1 cellular context compared by ENCODE assay signal in the genomic region with DNA sequence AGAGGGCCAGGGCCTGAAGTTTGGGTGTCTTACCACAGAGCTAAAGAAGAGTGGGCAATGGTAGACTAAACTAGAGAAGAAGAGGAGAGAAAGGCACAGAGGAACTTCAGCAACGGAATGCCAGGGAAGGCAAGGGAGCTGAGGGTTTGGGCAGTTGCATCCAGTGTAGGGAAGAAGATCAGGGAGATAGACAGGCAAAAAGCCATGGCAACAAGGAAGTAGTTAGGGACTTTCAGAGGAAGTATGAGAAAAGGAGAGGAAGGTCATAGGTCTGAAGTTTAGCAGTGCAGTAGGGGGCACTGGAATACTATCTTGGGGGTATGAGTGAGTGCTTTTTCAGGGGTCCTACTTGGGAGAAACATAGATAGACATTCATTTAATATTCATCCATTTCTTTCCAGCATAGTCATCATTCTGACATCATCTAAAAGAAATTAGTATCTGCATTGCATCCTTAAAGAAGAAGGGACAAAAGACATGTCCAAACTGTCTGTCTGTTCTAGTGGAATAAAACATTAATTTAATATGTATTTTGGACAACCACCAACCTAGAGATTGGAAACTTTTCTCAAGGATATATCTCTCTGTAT.
TF ChIP-seq lines count a peak whose summit lies in the region.

No MANE protein-coding gene starts in this region.

TF ChIP-seq in WTC11, 78 proteins besides CTCF, POLR2A, EP300 and RAD21 (continued from another document):
- TF ChIP-seq, protein P1, sequence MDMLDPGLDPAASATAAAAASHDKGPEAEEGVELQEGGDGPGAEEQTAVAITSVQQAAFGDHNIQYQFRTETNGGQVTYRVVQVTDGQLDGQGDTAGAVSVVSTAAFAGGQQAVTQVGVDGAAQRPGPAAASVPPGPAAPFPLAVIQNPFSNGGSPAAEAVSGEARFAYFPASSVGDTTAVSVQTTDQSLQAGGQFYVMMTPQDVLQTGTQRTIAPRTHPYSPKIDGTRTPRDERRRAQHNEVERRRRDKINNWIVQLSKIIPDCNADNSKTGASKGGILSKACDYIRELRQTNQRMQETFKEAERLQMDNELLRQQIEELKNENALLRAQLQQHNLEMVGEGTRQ (CRISPR knock-in tag; IDR thresholded peaks at IDR 0.05) = no peak
- TF ChIP-seq GABPB1 (CRISPR knock-in tag; IDR thresholded peaks at IDR 0.05) = no peak
- no peak for TF ChIP-seq ZNF671 (CRISPR knock-in tag; IDR thresholded peaks at IDR 0.05)
- no peak for TF ChIP-seq TCF7 (CRISPR knock-in tag; IDR thresholded peaks at IDR 0.05; ENCODE audit: low read depth)
